Comparison of ENCODE assay signal across 20 cellular contexts in the genomic region with DNA sequence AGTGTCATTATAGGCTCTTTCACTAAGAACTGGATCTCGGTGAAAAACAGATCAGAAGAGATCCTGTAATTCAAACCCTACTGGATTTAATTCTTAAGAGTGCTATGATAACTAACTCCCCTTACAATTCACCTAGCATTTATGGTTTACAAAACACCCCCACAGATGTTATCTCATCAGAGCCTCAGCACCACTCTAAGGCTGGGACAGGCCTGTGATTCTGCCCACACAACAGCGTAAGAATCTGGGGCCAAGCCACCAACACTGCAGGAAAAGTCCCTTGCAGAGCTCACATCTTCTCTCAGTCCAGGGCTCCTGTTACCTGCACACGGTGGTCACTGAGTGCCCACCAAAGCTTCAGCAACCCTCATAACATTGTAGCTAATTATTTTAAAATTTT.
"Had no signal": no experiment of that assay in that cellular context is flagged by ENCODE, and none has a peak within 500 bp of the region (broad histone marks: within the 10 kb centered on the region; RNA-seq: fewer than 3 reads in every experiment).

No MANE protein-coding gene starts in this region.

- H3K4me1 ChIP-seq: esophagus muscularis mucosa, psoas muscle had no signal

- H3K4me1 Mint-ChIP-seq: immature natural killer cell; naive thymus-derived CD4-positive, alpha-beta T cell; stimulated activated memory B cell treated with anti-CD40 and anti-IgM and Interleukin-4, amounts not matched to agents 10 μg/mL and 1 μg/mL and 100 μg/mL, for 72 hours had no signal

- H3K9me3 Mint-ChIP-seq: immature natural killer cell; naive thymus-derived CD4-positive, alpha-beta T cell; stimulated activated memory B cell treated with anti-CD40 and anti-IgM and Interleukin-4, amounts not matched to agents 10 μg/mL and 1 μg/mL and 100 μg/mL, for 72 hours; stimulated activated naive CD8-positive, alpha-beta T cell treated with anti-CD3 and anti-CD28 coated beads, Interleukin-15, Interleukin-2, amounts not matched to agents 100 ng/mL and 50 ng/mL, for 24 hours had no signal

- DNase-seq: cortex of kidney; effector memory CD4-positive, alpha-beta T cell; gastrocnemius medialis; heart right ventricle; immature natural killer cell; kidney; left colon; mammary epithelial cell; naive thymus-derived CD4-positive, alpha-beta T cell; psoas muscle; retina; right lobe of liver; stimulated activated CD4-positive, alpha-beta T cell treated with anti-CD3 and anti-CD28 coated beads, Interleukin-4, amount 100 ng/mL, for 24 hours; transverse colon had no signal

- H3K27ac Mint-ChIP-seq: immature natural killer cell; naive thymus-derived CD4-positive, alpha-beta T cell; stimulated activated memory B cell treated with anti-CD40 and anti-IgM and Interleukin-4, amounts not matched to agents 10 μg/mL and 1 μg/mL and 100 μg/mL, for 72 hours; stimulated activated naive CD8-positive, alpha-beta T cell treated with anti-CD3 and anti-CD28 coated beads, Interleukin-15, Interleukin-2, amounts not matched to agents 100 ng/mL and 50 ng/mL, for 24 hours had no signal

- H3K36me3 ChIP-seq: esophagus muscularis mucosa, gastrocnemius medialis, heart right ventricle, neutrophil, right lobe of liver, thoracic aorta, transverse colon had no signal

- H3K27me3 Mint-ChIP-seq: stimulated activated memory B cell treated with anti-CD40 and anti-IgM and Interleukin-4, amounts not matched to agents 10 μg/mL and 1 μg/mL and 100 μg/mL, for 72 hours had no signal

- H3K36me3 Mint-ChIP-seq: immature natural killer cell; naive thymus-derived CD4-positive, alpha-beta T cell; stimulated activated memory B cell treated with anti-CD40 and anti-IgM and Interleukin-4, amounts not matched to agents 10 μg/mL and 1 μg/mL and 100 μg/mL, for 72 hours had no signal

- H3K9me3 ChIP-seq: esophagus muscularis mucosa, gastrocnemius medialis, heart right ventricle, neutrophil, psoas muscle, right lobe of liver, thoracic aorta, transverse colon had no signal

- H3K27me3 ChIP-seq: esophagus muscularis mucosa, gastrocnemius medialis, heart right ventricle, right lobe of liver, transverse colon had no signal

- H3K4me3 Mint-ChIP-seq: immature natural killer cell; naive thymus-derived CD4-positive, alpha-beta T cell; stimulated activated memory B cell treated with anti-CD40 and anti-IgM and Interleukin-4, amounts not matched to agents 10 μg/mL and 1 μg/mL and 100 μg/mL, for 72 hours; stimulated activated naive CD8-positive, alpha-beta T cell treated with anti-CD3 and anti-CD28 coated beads, Interleukin-15, Interleukin-2, amounts not matched to agents 100 ng/mL and 50 ng/mL, for 24 hours had no signal

- FAIRE-seq: kidney had no signal

- H3K4me3 ChIP-seq: esophagus muscularis mucosa, gastrocnemius medialis, heart right ventricle, psoas muscle, right lobe of liver, thoracic aorta, transverse colon had no signal

- H3K27ac ChIP-seq: epithelial cell of prostate, esophagus muscularis mucosa, gastrocnemius medialis, heart right ventricle, neutrophil, psoas muscle, right lobe of liver, thoracic aorta, transverse colon had no signal

- ATAC-seq: gastrocnemius medialis; heart right ventricle; left colon; naive thymus-derived CD4-positive, alpha-beta T cell; psoas muscle; right lobe of liver; stimulated activated memory B cell treated with anti-CD40 and anti-IgM and Interleukin-4, amounts not matched to agents 10 μg/mL and 1 μg/mL and 100 μg/mL, for 72 hours had no signal
